In genomic region chr17:40341808-40342574, GRCh38 we compare ENCODE assay signal across 8 cellular contexts. TPM values are rescaled to one million over a fixed set of nuclear protein-coding genes. Genes with fewer than 3 reads are reported as not detected.
A peak's percentile ranks its signal among the peaks of the same experiment; 100 is the strongest.
DNase-seq lines count a peak whose midpoint lies in the region; ATAC-seq, FAIRE-seq and TF ChIP-seq lines count a peak whose summit lies in the region.

No MANE protein-coding gene starts in this region.

- intact Hi-C loops in Right ventricle myocardium superior (cut with DNase I): no loop called here

- peaks cover 28% of the 10 kb centered on the region for H3K36me3 Mint-ChIP-seq in activated naive CD8-positive, alpha-beta T cell treated with anti-CD3 and anti-CD28 coated beads for 36 hours

- no peaks in the 10 kb centered on the region for H3K9me3 Mint-ChIP-seq in activated naive CD8-positive, alpha-beta T cell treated with anti-CD3 and anti-CD28 coated beads for 36 hours

- H3K27ac Mint-ChIP-seq in activated naive CD8-positive, alpha-beta T cell treated with anti-CD3 and anti-CD28 coated beads for 36 hours: peak overlapping the region; percentile 45

- peaks cover 68% of the 10 kb centered on the region for H3K4me1 Mint-ChIP-seq in activated naive CD8-positive, alpha-beta T cell treated with anti-CD3 and anti-CD28 coated beads for 36 hours

- no peak for FAIRE-seq in D721Med (lab: Jason Lieb, UNC)

- ATAC-seq in Right ventricle myocardium superior (ENCODE audit: poor library complexity) (peak; percentile 73), HG03521 (IDR thresholded peaks at IDR 0.05; ENCODE audit: unreplicated experiment) (no peak)

- peak overlapping the region; percentile 65 for H3K4me3 Mint-ChIP-seq in activated naive CD8-positive, alpha-beta T cell treated with anti-CD3 and anti-CD28 coated beads for 36 hours

- DNase-seq in D721Med (ENCODE audit: insufficient read length, low spot score): peak; percentile 76
- DNase-seq in M059J (ENCODE audit: low read depth): peak; percentile 67
- DNase-seq in activated naive CD8-positive, alpha-beta T cell treated with anti-CD3 and anti-CD28 coated beads for 36 hours: no peak
- DNase-seq in Right ventricle myocardium superior: peak; percentile 90
- peak; percentile 56 for DNase-seq in occipital lobe (lab: John Stamatoyannopoulos, UW)
- no peak for DNase-seq in NOMO-1 (lab: John Stamatoyannopoulos, UW; ENCODE audit: unreplicated experiment in 2 of 2)
- DNase-seq in UCSD-AML1 (lab: John Stamatoyannopoulos, UW; ENCODE audit: unreplicated experiment): no peak

- TF ChIP-seq CTCF in D721Med (IDR thresholded peaks at IDR 0.05; ENCODE audit: insufficient read depth, missing control alignments): no peak

- no peaks in the 10 kb centered on the region for H3K27me3 Mint-ChIP-seq in activated naive CD8-positive, alpha-beta T cell treated with anti-CD3 and anti-CD28 coated beads for 36 hours

RNA-seq across cellular contexts. Expression of gene GJD3, which starts 22.5 kb away (rescaled TPM):
- not detected in 2 replicates for total RNA-seq in M059J (2014; rRNA removed; shearing (Covaris generic))
- not detected for total RNA-seq in activated naive CD8-positive, alpha-beta T cell treated with anti-CD3 and anti-CD28 coated beads for 36 hours
- total RNA-seq in Right ventricle myocardium superior: 1.3 TPM
- 0.31 TPM for total RNA-seq in occipital lobe

RNA-seq across cellular contexts. Expression of gene RARA, which starts 33.0 kb away (rescaled TPM):
- 9.4 and 17.8 TPM in 2 replicates for total RNA-seq in M059J (2014; rRNA removed; shearing (Covaris generic))
- total RNA-seq in activated naive CD8-positive, alpha-beta T cell treated with anti-CD3 and anti-CD28 coated beads for 36 hours: 10 to 100 TPM; 31.2 to 33.3 TPM
- total RNA-seq in Right ventricle myocardium superior: 15.8 TPM
- 7.2 TPM for total RNA-seq in occipital lobe

RNA-seq across cellular contexts. Expression of gene CDC6, which starts 54.3 kb away (rescaled TPM):
- total RNA-seq in M059J (2014; rRNA removed; shearing (Covaris generic)): 37.5 and 48.9 TPM in 2 replicates
- 100 to 1,000 TPM; 144 to 149 TPM for total RNA-seq in activated naive CD8-positive, alpha-beta T cell treated with anti-CD3 and anti-CD28 coated beads for 36 hours
- total RNA-seq in Right ventricle myocardium superior (1.1 TPM), occipital lobe (1.6 TPM)

Comparison
In these comparisons a context has a peak if more than half of its experiments do, and no peak if none do; other contexts are left out.
1. DNase-seq: peak in D721Med (single experiment), M059J (single experiment), Right ventricle myocardium superior (single experiment) and occipital lobe (single experiment); none in activated naive CD8-positive, alpha-beta T cell treated with anti-CD3 and anti-CD28 coated beads for 36 hours (single experiment), NOMO-1 (0 of 2) and UCSD-AML1 (single experiment).
2. RNA of gene CDC6, which starts 54.3 kb away (total RNA-seq): 144 to 149 TPM in activated naive CD8-positive, alpha-beta T cell treated with anti-CD3 and anti-CD28 coated beads for 36 hours and 37.5 to 48.9 TPM in M059J; 1.6 TPM in occipital lobe (single experiment) and 1.1 TPM in Right ventricle myocardium superior (single experiment); every median in the first group is over 10 times any median in the second.